In the genomic region with DNA sequence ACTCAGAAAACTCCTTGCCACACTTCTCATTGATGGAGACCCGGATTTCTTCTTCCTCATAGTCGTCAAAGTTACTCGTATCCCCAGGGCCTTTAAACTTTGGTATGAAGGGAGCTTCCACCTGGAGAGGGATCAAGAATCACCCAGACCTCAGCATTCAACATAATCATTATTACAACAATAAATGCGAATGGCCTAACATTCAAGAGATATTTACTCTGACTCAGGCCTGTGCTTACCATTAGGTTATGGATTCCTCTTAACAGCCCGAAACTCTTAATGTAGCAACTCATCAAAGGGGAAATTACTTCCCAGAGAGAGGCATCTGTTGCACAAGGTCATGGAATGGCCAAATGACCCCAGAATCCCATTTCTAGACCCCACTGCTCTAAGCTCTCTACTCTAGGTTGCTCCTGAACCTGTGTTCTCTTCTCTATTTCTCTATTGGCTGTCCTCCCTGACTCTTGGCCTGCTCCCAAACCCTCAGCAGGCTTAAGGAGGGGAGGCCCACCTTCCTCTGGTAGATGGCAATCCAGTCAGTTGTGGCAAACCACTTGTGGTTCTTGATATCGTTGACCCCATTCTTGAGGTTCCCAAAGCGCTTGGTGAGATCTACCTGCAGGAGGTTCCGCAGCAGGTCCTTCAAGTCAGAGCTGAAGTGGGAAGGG, we compare ENCODE assay signal across 1 cellular context.
A peak's percentile ranks its signal among the peaks of the same experiment; 100 is the strongest.
TF ChIP-seq lines count a peak whose summit lies in the region.

No MANE protein-coding gene starts in this region.

TF ChIP-seq in WTC11, 78 proteins besides CTCF, POLR2A, EP300 and RAD21:
- TF ChIP-seq, protein P1, sequence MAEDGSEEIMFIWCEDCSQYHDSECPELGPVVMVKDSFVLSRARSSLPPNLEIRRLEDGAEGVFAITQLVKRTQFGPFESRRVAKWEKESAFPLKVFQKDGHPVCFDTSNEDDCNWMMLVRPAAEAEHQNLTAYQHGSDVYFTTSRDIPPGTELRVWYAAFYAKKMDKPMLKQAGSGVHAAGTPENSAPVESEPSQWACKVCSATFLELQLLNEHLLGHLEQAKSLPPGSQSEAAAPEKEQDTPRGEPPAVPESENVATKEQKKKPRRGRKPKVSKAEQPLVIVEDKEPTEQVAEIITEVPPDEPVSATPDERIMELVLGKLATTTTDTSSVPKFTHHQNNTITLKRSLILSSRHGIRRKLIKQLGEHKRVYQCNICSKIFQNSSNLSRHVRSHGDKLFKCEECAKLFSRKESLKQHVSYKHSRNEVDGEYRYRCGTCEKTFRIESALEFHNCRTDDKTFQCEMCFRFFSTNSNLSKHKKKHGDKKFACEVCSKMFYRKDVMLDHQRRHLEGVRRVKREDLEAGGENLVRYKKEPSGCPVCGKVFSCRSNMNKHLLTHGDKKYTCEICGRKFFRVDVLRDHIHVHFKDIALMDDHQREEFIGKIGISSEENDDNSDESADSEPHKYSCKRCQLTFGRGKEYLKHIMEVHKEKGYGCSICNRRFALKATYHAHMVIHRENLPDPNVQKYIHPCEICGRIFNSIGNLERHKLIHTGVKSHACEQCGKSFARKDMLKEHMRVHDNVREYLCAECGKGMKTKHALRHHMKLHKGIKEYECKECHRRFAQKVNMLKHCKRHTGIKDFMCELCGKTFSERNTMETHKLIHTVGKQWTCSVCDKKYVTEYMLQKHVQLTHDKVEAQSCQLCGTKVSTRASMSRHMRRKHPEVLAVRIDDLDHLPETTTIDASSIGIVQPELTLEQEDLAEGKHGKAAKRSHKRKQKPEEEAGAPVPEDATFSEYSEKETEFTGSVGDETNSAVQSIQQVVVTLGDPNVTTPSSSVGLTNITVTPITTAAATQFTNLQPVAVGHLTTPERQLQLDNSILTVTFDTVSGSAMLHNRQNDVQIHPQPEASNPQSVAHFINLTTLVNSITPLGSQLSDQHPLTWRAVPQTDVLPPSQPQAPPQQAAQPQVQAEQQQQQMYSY (CRISPR knock-in tag; IDR thresholded peaks at IDR 0.05), result no peak
- TF ChIP-seq MYBL2 (CRISPR knock-in tag; IDR thresholded peaks at IDR 0.05) (no peak), GTF2I (CRISPR knock-in tag; conservative IDR thresholded peaks at IDR 0.05) (0 out of 2 replicates have a peak, but pooled peaks have one; percentile 24)
- TF ChIP-seq, protein P2, sequence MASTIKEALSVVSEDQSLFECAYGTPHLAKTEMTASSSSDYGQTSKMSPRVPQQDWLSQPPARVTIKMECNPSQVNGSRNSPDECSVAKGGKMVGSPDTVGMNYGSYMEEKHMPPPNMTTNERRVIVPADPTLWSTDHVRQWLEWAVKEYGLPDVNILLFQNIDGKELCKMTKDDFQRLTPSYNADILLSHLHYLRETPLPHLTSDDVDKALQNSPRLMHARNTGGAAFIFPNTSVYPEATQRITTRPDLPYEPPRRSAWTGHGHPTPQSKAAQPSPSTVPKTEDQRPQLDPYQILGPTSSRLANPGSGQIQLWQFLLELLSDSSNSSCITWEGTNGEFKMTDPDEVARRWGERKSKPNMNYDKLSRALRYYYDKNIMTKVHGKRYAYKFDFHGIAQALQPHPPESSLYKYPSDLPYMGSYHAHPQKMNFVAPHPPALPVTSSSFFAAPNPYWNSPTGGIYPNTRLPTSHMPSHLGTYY (CRISPR knock-in tag; IDR thresholded peaks at IDR 0.05), result no peak
- TF ChIP-seq, protein P3, sequence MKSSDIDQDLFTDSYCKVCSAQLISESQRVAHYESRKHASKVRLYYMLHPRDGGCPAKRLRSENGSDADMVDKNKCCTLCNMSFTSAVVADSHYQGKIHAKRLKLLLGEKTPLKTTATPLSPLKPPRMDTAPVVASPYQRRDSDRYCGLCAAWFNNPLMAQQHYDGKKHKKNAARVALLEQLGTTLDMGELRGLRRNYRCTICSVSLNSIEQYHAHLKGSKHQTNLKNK (CRISPR knock-in tag; IDR thresholded peaks at IDR 0.05), result no peak
